Comparison of ENCODE assay signal across 24 cellular contexts in the genomic region with DNA sequence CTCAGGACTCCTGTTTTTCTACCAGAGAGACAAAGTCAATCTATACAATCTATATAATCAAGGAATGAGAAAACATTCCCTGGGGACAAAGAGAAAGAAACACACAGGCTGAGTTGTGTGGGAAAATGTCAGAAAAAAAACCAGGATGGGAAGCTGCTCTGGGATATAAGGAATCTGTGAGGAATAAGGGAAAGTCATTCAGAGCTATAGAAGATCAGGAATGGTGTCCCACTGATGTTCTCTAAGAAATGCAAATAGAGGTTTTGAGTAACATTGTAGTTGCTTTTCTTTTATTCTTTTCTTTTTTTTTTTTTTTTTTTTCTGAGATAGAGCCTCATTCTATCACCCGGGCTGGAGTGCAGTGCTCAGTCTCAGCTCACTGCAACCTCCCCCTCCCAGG.
"Had no signal": no experiment of that assay in that cellular context is flagged by ENCODE, and none has a peak within 500 bp of the region (broad histone marks: within the 10 kb centered on the region; RNA-seq: fewer than 3 reads in every experiment).

No MANE protein-coding gene starts in this region.

- H3K9ac ChIP-seq: KMS-11 had no signal

- ATAC-seq: activated CD4-positive, alpha-beta T cell treated with anti-CD3 and anti-CD28 coated beads for 36 hours; activated CD8-positive, alpha-beta T cell treated with anti-CD3 and anti-CD28 coated beads for 36 hours; activated T-cell treated with anti-CD3 and anti-CD28 coated beads, Interleukin-2, amount 50 U/mL, for 72 hours; Panc1; Right ventricle myocardium inferior had no signal

- H3K27ac ChIP-seq: brain microvascular endothelial cell, KMS-11, SK-N-MC, VCaP had no signal

- H3K4me3 ChIP-seq: MG63, SK-N-MC had no signal

- H3K4me2 ChIP-seq: KMS-11 had no signal

- H3K27me3 ChIP-seq: brain microvascular endothelial cell, MG63 had no signal

- DNase-seq: activated CD4-positive, alpha-beta T cell treated with anti-CD3 and anti-CD28 coated beads for 36 hours; activated CD4-positive, alpha-beta T cell treated with anti-CD3 and anti-CD28 coated beads, Interleukin-2, amount 50 U/mL, for 1 hour; activated CD8-positive, alpha-beta memory T cell treated with anti-CD3 and anti-CD28 coated beads, Interleukin-2, amount 50 U/mL, for 4 hours; activated CD8-positive, alpha-beta T cell treated with anti-CD3 and anti-CD28 coated beads for 36 hours; activated gamma-delta T cell treated with Interleukin-2 at 50 U/mL for 16 hours; activated naive CD4-positive, alpha-beta T cell treated with anti-CD3 and anti-CD28 coated beads, Interleukin-2, amount 10 ng/mL, durations not matched to agents 7 days and 5 days; activated naive CD8-positive, alpha-beta T cell treated with anti-CD3 and anti-CD28 coated beads for 36 hours; activated T-cell treated with anti-CD3 and anti-CD28 coated beads, Interleukin-2, amount 50 U/mL, for 72 hours; brain microvascular endothelial cell; MG63; MV-4-11; NCI-H1105 treated with DMSO at 0.1 percent for 48 hours; NCI-H146; NCI-H187 treated with DMSO at 0.1 percent for 48 hours; NCI-H2081 treated with DMSO at 0.1 percent for 48 hours; NCI-H446; NCI-H524; RPMI8226; T-helper 1 cell had no signal

- H3K36me3 ChIP-seq: brain microvascular endothelial cell, MG63 had no signal
